Comparison of ENCODE assay signal across 32 cellular contexts in genomic region chr1:31161571-31161970, GRCh38.
DNase-seq lines count a peak whose midpoint lies in the region; ATAC-seq and TF ChIP-seq lines count a peak whose summit lies in the region.
"Had no signal": no experiment of that assay in that cellular context is flagged by ENCODE, and none has a peak within 500 bp of the region (broad histone marks: within the 10 kb centered on the region; RNA-seq: fewer than 3 reads in every experiment).

No MANE protein-coding gene starts in this region.

- CTCF ChIA-PET in Caco-2 (lab: Charles Lee) (no interaction called here), WTC11 (lab: Charles Lee) (interaction anchor here (0.6 to 1.6 kb wide), 4 partner anchors 10 to 135 kb away, joined by 3 to 10 read pairs (median 4); partner anchors contain the start of genes SNRNP40 and ZCCHC17)

- H3K27me3 ChIP-seq in BLaER1 (no peaks in the 10 kb centered on the region), Caco-2 (replicated peaks; ENCODE audit: control insufficient read depth, insufficient read depth, low read length) (no peaks in the 10 kb centered on the region), gastrocnemius medialis (no peaks in the 10 kb centered on the region)
- H3K27me3 ChIP-seq: brain microvascular endothelial cell, vagina had no signal

- no peaks in the 10 kb centered on the region for H4K20me1 ChIP-seq in BLaER1

- TF ChIP-seq CTCF in Caco-2 (IDR thresholded peaks at IDR 0.05; ENCODE audit: insufficient read depth in 1 of 2, low read depth in 1 of 2, low read length in 1 of 2, severe bottlenecking in 1 of 2, unreplicated experiment in 1 of 2), result no peak
- TF ChIP-seq CTCF in WTC11 (IDR thresholded peaks at IDR 0.05), result no peak
- TF ChIP-seq CTCF in gastrocnemius medialis (IDR thresholded peaks at IDR 0.05 in 4 of 5, conservative IDR thresholded peaks at IDR 0.05 in 1 of 5), result no peak

- no peaks in the 10 kb centered on the region for H3K9me3 ChIP-seq in BLaER1
- H3K9me3 ChIP-seq in Caco-2, result no peaks in the 10 kb centered on the region
- H3K9me3 ChIP-seq in gastrocnemius medialis, result no peaks in the 10 kb centered on the region
- H3K9me3 ChIP-seq: thoracic aorta, vagina had no signal

- in situ Hi-C loops in gastrocnemius medialis (cut with MboI; ENCODE audit: low sequenced_read_pairs in 4 of 4), result no loop called here

- no peak for TF ChIP-seq POLR2A in gastrocnemius medialis (IDR thresholded peaks at IDR 0.05)

- no peaks in the 10 kb centered on the region for H3K9me3 Mint-ChIP-seq in Caco-2 (ENCODE audit: unreplicated experiment)
- H3K9me3 Mint-ChIP-seq in WTC11, result no peaks in the 10 kb centered on the region
- no peaks in the 10 kb centered on the region for H3K9me3 Mint-ChIP-seq in memory B cell
- H3K9me3 Mint-ChIP-seq: CD4-positive, CD25-positive, alpha-beta regulatory T cell; IgD-negative memory B cell; neural crest cell had no signal

- H3K4me1 ChIP-seq in BLaER1 (peaks cover 12% of the 10 kb centered on the region), Caco-2 (peaks cover 13% of the 10 kb centered on the region), gastrocnemius medialis (peaks cover 0 to 4% of the 10 kb centered on the region in 2 donors)
- H3K4me1 ChIP-seq: vagina had no signal

- H3K27ac Mint-ChIP-seq in Caco-2 (ENCODE audit: unreplicated experiment), result peak overlapping the region; percentile 59
- peak overlapping the region; percentile 86 for H3K27ac Mint-ChIP-seq in WTC11
- H3K27ac Mint-ChIP-seq in memory B cell, result no peak overlapping the region
- H3K27ac Mint-ChIP-seq: activated CD8-positive, alpha-beta T cell treated with anti-CD3 and anti-CD28 coated beads, Interleukin-2, amount 10 ng/mL, durations not matched to agents 7 days and 5 days; CD4-positive, CD25-positive, alpha-beta regulatory T cell; IgD-negative memory B cell had no signal

- BruUV-seq in Caco-2 (replicated peaks; lab: Mats Ljungman, UMichigan), result no TSS peak

- POLR2A ChIA-PET in Caco-2 (lab: Charles Lee), result interaction anchor here (0.7 kb wide), 1 partner anchor 15 kb away, joined by 3 read pairs; no protein-coding TSS in a partner anchor
- POLR2A ChIA-PET in WTC11 (lab: Charles Lee), result no interaction called here

- H3K27me3 Mint-ChIP-seq in Caco-2 (ENCODE audit: insufficient read depth, unreplicated experiment), result no peaks in the 10 kb centered on the region
- no peaks in the 10 kb centered on the region for H3K27me3 Mint-ChIP-seq in WTC11 (ENCODE audit: low read depth)
- H3K27me3 Mint-ChIP-seq in memory B cell, result peaks cover 4% of the 10 kb centered on the region
- H3K27me3 Mint-ChIP-seq: IgD-negative memory B cell had no signal

- intact Hi-C loops in Caco-2 (cut with micrococcal nuclease; ENCODE audit: unreplicated experiment) (no loop called here), gastrocnemius medialis (cut with DNase I; ENCODE audit: low total_unique reads) (no loop called here)

- no peaks in the 10 kb centered on the region for H3K36me3 ChIP-seq in BLaER1
- no peaks in the 10 kb centered on the region for H3K36me3 ChIP-seq in Caco-2 (ENCODE audit: control insufficient read depth, insufficient read depth, low read length)
- peaks cover 0 to 3% of the 10 kb centered on the region in 2 donors for H3K36me3 ChIP-seq in gastrocnemius medialis
- H3K36me3 ChIP-seq: brain microvascular endothelial cell, thoracic aorta, vagina had no signal

- H3K4me3 ChIP-seq in BLaER1 (no peak overlapping the region), Caco-2 (ENCODE audit: low read depth, low read length) (no peak overlapping the region), gastrocnemius medialis (no peak overlapping the region)
- H3K4me3 ChIP-seq: lung, vagina had no signal

- DNase-seq in Caco-2, result no peak
- no peak for DNase-seq in WTC11 (ENCODE audit: low spot score)
- no peak for DNase-seq in memory B cell (ENCODE audit: low spot score in 2 of 2)
- no peak for DNase-seq in CD1c-positive myeloid dendritic cell (ENCODE audit: extremely low spot score)
- DNase-seq in gastrocnemius medialis, result no peak
- DNase-seq in SKM-1 treated with dmso at 0.1 percent for 144 hours (lab: John Stamatoyannopoulos, UW; ENCODE audit: unreplicated experiment), result no peak
- DNase-seq: activated CD8-positive, alpha-beta T cell treated with anti-CD3 and anti-CD28 coated beads, Interleukin-2, amount 10 ng/mL, durations not matched to agents 7 days and 5 days; activated effector memory CD4-positive, alpha-beta T cell treated with anti-CD3 and anti-CD28 coated beads, Interleukin-2, amount 50 U/mL, for 16 hours; brain microvascular endothelial cell; effector memory CD4-positive, alpha-beta T cell; erythroblast; H7; head of caudate nucleus; kidney glomerular epithelial cell; NCI-H1105; NCI-H187 treated with DMSO at 0.1 percent for 48 hours; NCI-H2171 treated with DMSO at 0.1 percent for 48 hours; NCI-H524; NK-92 treated with Interleukin-12 subunit alpha and Interleukin-12 subunit beta, amount 100 ng/mL, for 24 hours; SHP77 treated with DMSO at 0.1 percent for 48 hours; stimulated activated CD4-positive, alpha-beta T cell treated with anti-CD3 and anti-CD28 coated beads, Interleukin-4, amount 100 ng/mL, for 24 hours; stimulated activated naive CD4-positive, alpha-beta T cell had no signal

- no peak for ATAC-seq in WTC11
- ATAC-seq in memory B cell (ENCODE audit: low read depth), result no peak
- ATAC-seq in gastrocnemius medialis, result no peak
- no peak for ATAC-seq in GM18520 (IDR thresholded peaks at IDR 0.05; ENCODE audit: unreplicated experiment)
- ATAC-seq: activated CD4-positive, CD25-positive, alpha-beta regulatory T cell treated with anti-CD3 and anti-CD28 coated beads, Interleukin-2, amount 50 U/mL, for 24 hours; activated CD8-positive, alpha-beta T cell treated with anti-CD3 and anti-CD28 coated beads, Interleukin-2, amount 10 ng/mL, durations not matched to agents 7 days and 5 days; sciatic nerve had no signal

- H3K4me3 Mint-ChIP-seq in Caco-2 (ENCODE audit: unreplicated experiment) (no peak overlapping the region), WTC11 (no peak overlapping the region), memory B cell (peak overlapping the region; percentile 63)
- H3K4me3 Mint-ChIP-seq: IgD-negative memory B cell, neural crest cell had no signal

- H3K4me2 ChIP-seq in BLaER1, result peak overlapping the region; percentile 9; the same call in 1 of the 2 replicates

- H3K36me3 Mint-ChIP-seq in Caco-2 (ENCODE audit: insufficient read depth, unreplicated experiment), result peaks cover 8% of the 10 kb centered on the region
- no peaks in the 10 kb centered on the region for H3K36me3 Mint-ChIP-seq in WTC11
- no peaks in the 10 kb centered on the region for H3K36me3 Mint-ChIP-seq in memory B cell
- H3K36me3 Mint-ChIP-seq: CD4-positive, CD25-positive, alpha-beta regulatory T cell; IgD-negative memory B cell had no signal

- H3K27ac ChIP-seq in BLaER1, result no peak overlapping the region
- no peak overlapping the region for H3K27ac ChIP-seq in gastrocnemius medialis
- H3K27ac ChIP-seq: brain microvascular endothelial cell, thoracic aorta, vagina had no signal

- peaks cover 14% of the 10 kb centered on the region for H3K4me1 Mint-ChIP-seq in Caco-2 (ENCODE audit: low read depth, unreplicated experiment)
- peaks cover 12% of the 10 kb centered on the region for H3K4me1 Mint-ChIP-seq in WTC11
- H3K4me1 Mint-ChIP-seq in memory B cell, result peaks cover 3% of the 10 kb centered on the region

- H3K9ac ChIP-seq in BLaER1, result no peak overlapping the region

TF ChIP-seq in WTC11, 78 proteins besides CTCF, POLR2A, EP300 and RAD21:
- TF ChIP-seq CBFB (CRISPR knock-in tag; IDR thresholded peaks at IDR 0.05; ENCODE audit: low read depth), result no peak
